In genomic region chr12:53588155-53588554, GRCh38 we compare ENCODE assay signal across 21 cellular contexts.
"Had no signal": no experiment of that assay in that cellular context is flagged by ENCODE, and none has a peak within 500 bp of the region (broad histone marks: within the 10 kb centered on the region; RNA-seq: fewer than 3 reads in every experiment).

No MANE protein-coding gene starts in this region.

- H3K9me3 ChIP-seq: left ventricle myocardium inferior, psoas muscle, sigmoid colon, tibial nerve had no signal

- H3K27ac Mint-ChIP-seq: activated CD4-positive, alpha-beta memory T cell treated with anti-CD3 and anti-CD28 coated beads, Interleukin-2, amount 10 ng/mL, durations not matched to agents 7 days and 5 days; activated CD4-positive, alpha-beta T cell treated with anti-CD3 and anti-CD28 coated beads, Interleukin-2, amount 10 ng/mL, durations not matched to agents 7 days and 5 days; stimulated activated memory B cell treated with anti-CD40 and anti-IgM and Interleukin-4, amounts not matched to agents 10 μg/mL and 1 μg/mL and 100 μg/mL, for 72 hours had no signal

- H3K27me3 ChIP-seq: hepatocyte, sigmoid colon, tibial nerve had no signal

- H3K9me3 Mint-ChIP-seq: activated CD4-positive, alpha-beta memory T cell treated with anti-CD3 and anti-CD28 coated beads, Interleukin-2, amount 10 ng/mL, durations not matched to agents 7 days and 5 days; activated CD4-positive, alpha-beta T cell treated with anti-CD3 and anti-CD28 coated beads, Interleukin-2, amount 10 ng/mL, durations not matched to agents 7 days and 5 days had no signal

- H3K27me3 Mint-ChIP-seq: activated CD4-positive, alpha-beta memory T cell treated with anti-CD3 and anti-CD28 coated beads, Interleukin-2, amount 10 ng/mL, durations not matched to agents 7 days and 5 days; activated CD4-positive, alpha-beta T cell treated with anti-CD3 and anti-CD28 coated beads, Interleukin-2, amount 10 ng/mL, durations not matched to agents 7 days and 5 days; stimulated activated memory B cell treated with anti-CD40 and anti-IgM and Interleukin-4, amounts not matched to agents 10 μg/mL and 1 μg/mL and 100 μg/mL, for 72 hours had no signal

- DNase-seq: activated CD4-positive, alpha-beta memory T cell treated with anti-CD3 and anti-CD28 coated beads, Interleukin-2, amount 10 ng/mL, durations not matched to agents 7 days and 5 days; activated CD4-positive, alpha-beta T cell treated with anti-CD3 and anti-CD28 coated beads, Interleukin-2, amount 10 ng/mL, durations not matched to agents 7 days and 5 days; activated CD4-positive, CD25-positive, alpha-beta regulatory T cell; activated effector memory CD4-positive, alpha-beta T cell treated with Interleukin-2 at 50 U/mL for 16 hours; activated naive CD4-positive, alpha-beta T cell treated with Interleukin-2 at 50 U/mL for 16 hours; activated T-cell treated with anti-CD3 and anti-CD28 coated beads, Interleukin-2, amount 50 U/mL, for 48 hours; amygdala; effector memory CD4-positive, alpha-beta T cell; islet precursor cell; left ventricle myocardium inferior; occipital lobe; psoas muscle; sigmoid colon; small intestine; stimulated activated CD4-positive, alpha-beta T cell treated with anti-CD3 and anti-CD28 coated beads, Interleukin-4, amount 100 ng/mL, for 24 hours had no signal

- H3K27ac ChIP-seq: hepatocyte, parathyroid adenoma, psoas muscle, sigmoid colon, tibial nerve had no signal

- H3K9ac ChIP-seq: parathyroid adenoma had no signal

- ATAC-seq: psoas muscle; SK-N-SH treated with all-trans-retinoic acid at 6 μM for 48 hours; stimulated activated memory B cell treated with anti-CD40 and anti-IgM and Interleukin-4, amounts not matched to agents 10 μg/mL and 1 μg/mL and 100 μg/mL, for 72 hours had no signal

- H3K4me3 ChIP-seq: hepatocyte, left ventricle myocardium inferior, psoas muscle, sigmoid colon, tibial nerve had no signal

- H3K4me3 Mint-ChIP-seq: activated CD4-positive, alpha-beta memory T cell treated with anti-CD3 and anti-CD28 coated beads, Interleukin-2, amount 10 ng/mL, durations not matched to agents 7 days and 5 days; activated CD4-positive, alpha-beta T cell treated with anti-CD3 and anti-CD28 coated beads, Interleukin-2, amount 10 ng/mL, durations not matched to agents 7 days and 5 days; neural crest cell; stimulated activated memory B cell treated with anti-CD40 and anti-IgM and Interleukin-4, amounts not matched to agents 10 μg/mL and 1 μg/mL and 100 μg/mL, for 72 hours had no signal

- H3K36me3 ChIP-seq: left ventricle myocardium inferior, sigmoid colon had no signal

- H2AFZ ChIP-seq: hepatocyte, parathyroid adenoma had no signal

- H3K4me2 ChIP-seq: hepatocyte had no signal
